In the genomic region with DNA sequence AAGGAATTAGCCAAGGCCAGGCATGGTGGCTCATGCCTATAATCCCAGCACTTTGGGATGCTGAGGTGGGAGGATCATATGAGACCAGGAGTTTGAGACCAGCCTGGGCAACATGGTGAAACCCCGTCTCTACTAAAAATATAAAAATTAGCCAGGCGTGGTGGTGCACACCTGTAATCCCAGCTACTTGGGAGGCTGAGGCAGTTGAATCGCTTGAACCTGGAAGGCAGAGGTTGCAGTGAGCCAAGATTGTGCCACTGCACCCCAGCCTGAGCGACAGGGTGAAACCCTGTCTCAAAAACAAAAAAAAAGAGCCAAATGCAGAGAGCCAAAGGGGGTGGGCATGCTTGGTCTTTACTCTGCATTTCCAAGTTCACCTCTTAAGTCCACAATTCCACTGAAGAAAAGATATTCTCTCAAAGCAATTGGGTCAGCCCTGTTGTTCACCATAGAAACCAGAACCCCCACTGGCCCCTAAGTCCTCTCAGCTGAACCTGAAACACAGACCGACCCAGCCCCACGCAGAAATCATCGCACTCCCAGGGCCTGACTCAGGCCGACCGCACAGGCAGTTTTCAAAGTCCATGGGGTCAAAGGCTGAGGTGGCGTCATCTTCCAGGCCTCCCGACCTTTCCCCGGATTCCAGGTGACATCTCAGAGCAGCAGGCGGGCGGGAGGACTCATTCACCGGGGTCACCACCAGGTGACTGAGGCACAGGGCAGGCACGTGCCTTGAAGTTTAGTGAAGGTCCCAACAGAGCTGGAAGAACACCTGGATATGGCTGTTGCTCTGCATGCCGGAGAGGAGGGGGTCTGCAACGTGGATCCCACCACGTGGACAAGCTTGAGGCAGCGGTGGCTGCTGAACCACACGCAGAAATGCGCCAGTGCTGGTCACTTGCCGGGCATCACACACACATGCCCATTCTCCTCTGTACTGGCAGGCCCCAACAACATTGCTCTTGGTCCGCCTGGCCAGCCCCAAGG, we compare ENCODE assay signal across 22 cellular contexts. TPM values are rescaled to one million over a fixed set of nuclear protein-coding genes. Genes with fewer than 3 reads are reported as not detected.
DNase-seq lines count a peak whose midpoint lies in the region; ATAC-seq, FAIRE-seq and TF ChIP-seq lines count a peak whose summit lies in the region.
"Had no signal": no experiment of that assay in that cellular context is flagged by ENCODE, and none has a peak within 500 bp of the region (broad histone marks: within the 10 kb centered on the region; RNA-seq: fewer than 3 reads in every experiment).

No MANE protein-coding gene starts in this region.

- no peaks in the 10 kb centered on the region for H3K27me3 Mint-ChIP-seq in natural killer cell (ENCODE audit: low read depth in 2 of 2)

- H3K56ac ChIP-seq in mesendoderm (ENCODE audit: low read length): no peak overlapping the region

- H3K27me3 ChIP-seq in bronchial epithelial cell (ENCODE audit: control insufficient read depth, insufficient read depth, low read length) (no peaks in the 10 kb centered on the region), liver (ENCODE audit: control insufficient read depth in 4 of 4, insufficient read depth in 4 of 4, low read length in 3 of 4) (no peaks in the 10 kb centered on the region), small intestine (ENCODE audit: control insufficient read depth in 2 of 2, insufficient read depth in 2 of 2, low read length in 2 of 2) (no peaks in the 10 kb centered on the region), mesendoderm (ENCODE audit: insufficient read depth, low read length, poor library complexity) (no peaks in the 10 kb centered on the region)
- H3K27me3 ChIP-seq: MG63 had no signal

- FAIRE-seq in bronchial epithelial cell (lab: Jason Lieb, UNC): peak; percentile 52
- no peak for FAIRE-seq in small intestine (lab: Jason Lieb, UNC)
- FAIRE-seq: D721Med, GM12892, GM19239 had no signal

- no peak overlapping the region for H2AK5ac ChIP-seq in mesendoderm (ENCODE audit: low read length)

- H3K18ac ChIP-seq in mesendoderm (ENCODE audit: low read length): no peak overlapping the region

- peak overlapping the region; percentile 30 to 73 for H3K9ac ChIP-seq in liver (ENCODE audit: low read depth in 1 of 2, low read length in 2 of 2)
- no peak overlapping the region for H3K9ac ChIP-seq in mesendoderm (ENCODE audit: low read length)
- H3K9ac ChIP-seq: KMS-11 had no signal

- H3K9me3 Mint-ChIP-seq in natural killer cell: no peaks in the 10 kb centered on the region
- H3K9me3 Mint-ChIP-seq: CD14-positive monocyte had no signal

- no peak overlapping the region for H3K4me3 ChIP-seq in bronchial epithelial cell (ENCODE audit: low read depth, low read length)
- peak overlapping the region in 1 of 3 donors; percentile 52 for H3K4me3 ChIP-seq in liver (ENCODE audit: low read depth in 1 of 3, low read length in 3 of 3)
- H3K4me3 ChIP-seq in small intestine (ENCODE audit: low read depth in 1 of 2, low read length in 2 of 2): no peak overlapping the region
- H3K4me3 ChIP-seq in mesendoderm (ENCODE audit: low read length): no peak overlapping the region
- H3K4me3 ChIP-seq: MG63 had no signal

- no peaks in the 10 kb centered on the region for H3K79me2 ChIP-seq in mesendoderm (ENCODE audit: control insufficient read depth, insufficient read depth, low read length)

- no peak overlapping the region for H3K23ac ChIP-seq in mesendoderm (ENCODE audit: low read length)

- no peaks in the 10 kb centered on the region for H3K79me1 ChIP-seq in mesendoderm (ENCODE audit: low read length)

- no peak overlapping the region for H2BK120ac ChIP-seq in mesendoderm (ENCODE audit: low read depth, low read length)

- no peak overlapping the region for H3K4me3 Mint-ChIP-seq in natural killer cell
- H3K4me3 Mint-ChIP-seq: CD14-positive monocyte had no signal

- no peak for TF ChIP-seq CTCF in bronchial epithelial cell (IDR thresholded peaks at IDR 0.05; ENCODE audit: insufficient read depth, low read length, severe bottlenecking)
- TF ChIP-seq CTCF in liver (IDR thresholded peaks at IDR 0.05; ENCODE audit: low read depth, low read length, missing input control): no peak
- no peak for TF ChIP-seq CTCF in natural killer cell (IDR thresholded peaks at IDR 0.05)

- no peak overlapping the region for H2BK5ac ChIP-seq in mesendoderm (ENCODE audit: low read length)

- H2BK15ac ChIP-seq in mesendoderm (replicated peaks; ENCODE audit: low read depth): no peak overlapping the region

- H3K36me3 Mint-ChIP-seq in natural killer cell: no peaks in the 10 kb centered on the region

- no peak overlapping the region for H3K27ac Mint-ChIP-seq in natural killer cell

- peak overlapping the region; percentile 97 to 98 for H3K27ac ChIP-seq in liver (ENCODE audit: low read depth in 1 of 2, low read length in 2 of 2)
- H3K27ac ChIP-seq in small intestine (ENCODE audit: low read depth in 1 of 2, low read length in 1 of 2): peak overlapping the region in 1 of 2 donors; percentile 84
- H3K27ac ChIP-seq in mesendoderm (ENCODE audit: low read depth, low read length): no peak overlapping the region
- H3K27ac ChIP-seq: KMS-11 had no signal

- peaks cover 19 to 67% (median 48%) of the 10 kb centered on the region in 4 donors for H3K4me1 ChIP-seq in liver (ENCODE audit: control insufficient read depth in 4 of 4, insufficient read depth in 4 of 4, low read length in 3 of 4)
- H3K4me1 ChIP-seq in small intestine (ENCODE audit: control insufficient read depth in 2 of 2, insufficient read depth in 1 of 2, low read depth in 1 of 2, low read length in 1 of 2): peaks cover 0 to 9% of the 10 kb centered on the region in 2 donors
- H3K4me1 ChIP-seq in mesendoderm (ENCODE audit: control insufficient read depth, low read depth, low read length): no peaks in the 10 kb centered on the region

- no peak overlapping the region for H4K8ac ChIP-seq in mesendoderm (ENCODE audit: low read depth, low read length)

- intact Hi-C loops in natural killer cell (cut with micrococcal nuclease): no loop called here

- no peaks in the 10 kb centered on the region for H3K9me3 ChIP-seq in liver (ENCODE audit: control insufficient read depth in 4 of 4, low read length in 3 of 4)
- no peaks in the 10 kb centered on the region for H3K9me3 ChIP-seq in small intestine (ENCODE audit: control insufficient read depth, low read depth)
- H3K9me3 ChIP-seq: MG63 had no signal

- H3K4me2 ChIP-seq in mesendoderm (ENCODE audit: low read length): no peak overlapping the region
- H3K4me2 ChIP-seq: KMS-11 had no signal

- H4K5ac ChIP-seq in mesendoderm (ENCODE audit: low read length): no peak overlapping the region

- TF ChIP-seq RAD21 in liver (IDR thresholded peaks at IDR 0.05): peak; percentile 43 to 57

- H3K4ac ChIP-seq in mesendoderm (ENCODE audit: low read depth, low read length): no peak overlapping the region

- no peak for ATAC-seq in natural killer cell

- H3K4me1 Mint-ChIP-seq in natural killer cell: peaks cover 0 to 6% of the 10 kb centered on the region in 2 donors
- H3K4me1 Mint-ChIP-seq: CD14-positive monocyte had no signal

- WGBS in liver: 43% methylated on average over 24 of the region's 24 CpGs
- WGBS in small intestine, 3 donors: 44 to 80% (median 64%) methylated on average over 20 to 24 of the region's 24 CpGs
- WGBS in mesendoderm (ENCODE audit: extremely low coverage, insufficient coverage, low lambda C conversion rate): no CpG with 5 or more reads among the region's 24 CpGs

- H3K36me3 ChIP-seq in bronchial epithelial cell (ENCODE audit: control insufficient read depth, insufficient read depth, low read length): no peaks in the 10 kb centered on the region
- no peaks in the 10 kb centered on the region for H3K36me3 ChIP-seq in liver (ENCODE audit: control insufficient read depth in 4 of 4, insufficient read depth in 3 of 4, low read depth in 1 of 4, low read length in 3 of 4)
- H3K36me3 ChIP-seq in small intestine (ENCODE audit: control insufficient read depth in 2 of 2, insufficient read depth in 2 of 2, low read length in 2 of 2): no peaks in the 10 kb centered on the region
- no peaks in the 10 kb centered on the region for H3K36me3 ChIP-seq in mesendoderm (ENCODE audit: control insufficient read depth, insufficient read depth, low read length)
- H3K36me3 ChIP-seq: MG63 had no signal

- peak; percentile 87 for DNase-seq in HuH-7 (ENCODE audit: low spot score)
- no peak for DNase-seq in bronchial epithelial cell (ENCODE audit: low read depth)
- DNase-seq in small intestine: peak; percentile 98
- no peak for DNase-seq in mesendoderm
- no peak for DNase-seq in natural killer cell
- DNase-seq in stimulated activated CD8-positive, alpha-beta memory T cell treated with anti-CD3 and anti-CD28 coated beads, Interleukin-4, amount 100 ng/mL, for 48 hours: no peak
- no peak for DNase-seq in iPS-NIHi7 (ENCODE audit: extremely low spot score)
- DNase-seq: DND-41, GDM1, GOT3, MG63, NCI-H1092 treated with DMSO at 0.1 percent for 48 hours, NCI-H1694 treated with DMSO at 0.1 percent for 48 hours, NCI-H345, NCI-H526 treated with DMSO at 0.1 percent for 48 hours, Right ventricle myocardium superior had no signal

TF ChIP-seq in liver, 16 proteins besides CTCF, POLR2A, EP300 and RAD21 (continues in another document):
- TF ChIP-seq, protein P1, sequence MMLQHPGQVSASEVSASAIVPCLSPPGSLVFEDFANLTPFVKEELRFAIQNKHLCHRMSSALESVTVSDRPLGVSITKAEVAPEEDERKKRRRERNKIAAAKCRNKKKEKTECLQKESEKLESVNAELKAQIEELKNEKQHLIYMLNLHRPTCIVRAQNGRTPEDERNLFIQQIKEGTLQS (IDR thresholded peaks at IDR 0.05): peak; percentile 98
- TF ChIP-seq RXRA (IDR thresholded peaks at IDR 0.05) (peak; percentile 100), FOXA1 (IDR thresholded peaks at IDR 0.05) (peak; percentile 63), EGR1 (IDR thresholded peaks at IDR 0.05; ENCODE audit: low read depth in 2 of 2) (no peak)
- TF ChIP-seq, protein P2, sequence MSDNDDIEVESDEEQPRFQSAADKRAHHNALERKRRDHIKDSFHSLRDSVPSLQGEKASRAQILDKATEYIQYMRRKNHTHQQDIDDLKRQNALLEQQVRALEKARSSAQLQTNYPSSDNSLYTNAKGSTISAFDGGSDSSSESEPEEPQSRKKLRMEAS (IDR thresholded peaks at IDR 0.05): peak; percentile 93

RNA-seq across cellular contexts. Expression of gene SLC25A42, which starts 33.1 kb away (rescaled TPM):
- total RNA-seq in bronchial epithelial cell (1.3 TPM in 2 replicates), liver (10 to 100 TPM; 24.7 to 79.7 TPM), natural killer cell (10 to 100 TPM; 34.6 to 50.3 (median 41.8) TPM)
- polyA plus RNA-seq in liver (10 to 100 TPM; 40.7 to 89.6 TPM), small intestine (1 to 10 TPM; 5.6 to 10.0 (median 8.7) TPM)
- polyA plus RNA-seq in mesendoderm (2013, experiment 1 of 2): 1.7 TPM
- polyA plus RNA-seq in mesendoderm (2013, experiment 2 of 2): 1.4 TPM

RNA-seq across cellular contexts. Expression of gene TMEM161A, which starts 41.3 kb away (rescaled TPM):
- total RNA-seq in bronchial epithelial cell (25.7 and 28.7 TPM in 2 replicates), liver (10 to 100 TPM; 13.1 to 22.7 TPM), natural killer cell (10 to 100 TPM; 13.9 to 16.5 (median 14.2) TPM)
- polyA plus RNA-seq in liver (10 to 100 TPM; 25.3 to 27.1 TPM), small intestine (10 to 100 TPM in 1 of 3 donors, 1 to 10 TPM in 2; 8.1 to 26.8 (median 9.4) TPM)
- 16.8 TPM for polyA plus RNA-seq in mesendoderm (2013, experiment 1 of 2)
- 16.4 TPM for polyA plus RNA-seq in mesendoderm (2013, experiment 2 of 2)

Comparison
In these comparisons a context has a peak if more than half of its experiments do, and no peak if none do; other contexts are left out.
1. DNase-seq: peak in HuH-7 (single experiment) and small intestine (single experiment); none in bronchial epithelial cell (single experiment), mesendoderm (single experiment), natural killer cell (single experiment), stimulated activated CD8-positive, alpha-beta memory T cell treated with anti-CD3 and anti-CD28 coated beads, Interleukin-4, amount 100 ng/mL, for 48 hours (single experiment) and iPS-NIHi7 (single experiment).
2. RNA of gene SLC25A42, which starts 33.1 kb away (total RNA-seq): 24.7 to 79.7 TPM in liver and 34.6 to 50.3 TPM in natural killer cell; 1.3 TPM in bronchial epithelial cell; every median in the first group is over 10 times any median in the second.